In the genomic region with DNA sequence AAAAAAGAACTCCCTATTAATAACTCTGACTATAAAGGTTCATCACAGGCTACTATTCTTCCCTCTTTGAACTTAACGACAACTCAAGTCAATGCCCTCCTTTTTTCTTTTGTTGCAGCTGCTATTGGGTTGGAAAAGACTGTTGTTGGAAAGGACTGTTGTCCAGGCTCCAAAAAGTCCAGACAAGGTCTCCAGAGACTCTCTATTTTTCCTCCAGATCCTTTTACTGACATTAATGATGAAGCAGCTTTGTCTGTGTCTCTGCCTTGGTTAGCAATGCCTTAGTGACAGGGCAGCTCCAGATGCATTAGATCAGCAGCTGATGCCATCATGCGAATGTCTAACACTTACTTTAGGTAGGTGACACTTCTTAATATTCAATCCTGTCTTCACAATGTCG, we compare ENCODE assay signal across 18 cellular contexts.
DNase-seq lines count a peak whose midpoint lies in the region; ATAC-seq and TF ChIP-seq lines count a peak whose summit lies in the region.
"Had no signal": no experiment of that assay in that cellular context is flagged by ENCODE, and none has a peak within 500 bp of the region (broad histone marks: within the 10 kb centered on the region; RNA-seq: fewer than 3 reads in every experiment).

No MANE protein-coding gene starts in this region.

- peak overlapping the region; percentile 37 to 73 (median 38) for H3K27ac Mint-ChIP-seq in nephron
- H3K27ac Mint-ChIP-seq in activated CD8-positive, alpha-beta memory T cell treated with anti-CD3 and anti-CD28 coated beads, Interleukin-2, amount 10 ng/mL, durations not matched to agents 7 days and 5 days = no peak overlapping the region

- intact Hi-C loops in heart right ventricle (cut with DNase I) = no loop called here

- no peaks in the 10 kb centered on the region for H3K9me3 Mint-ChIP-seq in nephron
- H3K9me3 Mint-ChIP-seq in activated CD8-positive, alpha-beta memory T cell treated with anti-CD3 and anti-CD28 coated beads, Interleukin-2, amount 10 ng/mL, durations not matched to agents 7 days and 5 days (ENCODE audit: low read depth) = peaks cover 2% of the 10 kb centered on the region

- H3K9me3 ChIP-seq in heart right ventricle = no peaks in the 10 kb centered on the region
- H3K9me3 ChIP-seq in right atrium auricular region = no peaks in the 10 kb centered on the region
- H3K9me3 ChIP-seq: HAP-1 had no signal

- no peaks in the 10 kb centered on the region for H3K27me3 Mint-ChIP-seq in nephron (ENCODE audit: low read depth)
- H3K27me3 Mint-ChIP-seq in activated CD8-positive, alpha-beta memory T cell treated with anti-CD3 and anti-CD28 coated beads, Interleukin-2, amount 10 ng/mL, durations not matched to agents 7 days and 5 days = no peaks in the 10 kb centered on the region

- ATAC-seq in heart right ventricle = peak in 5 of 8 donors; percentile 16 to 73 (median 56)
- ATAC-seq in activated CD8-positive, alpha-beta memory T cell treated with anti-CD3 and anti-CD28 coated beads, Interleukin-2, amount 10 ng/mL, durations not matched to agents 7 days and 5 days = no peak
- ATAC-seq: GM12878, K562 had no signal

- DNase-seq in heart right ventricle (peak in 1 of 2 donors; percentile 6), right atrium auricular region (ENCODE audit: low spot score) (no peak), astrocyte of the hippocampus (ENCODE audit: low read depth, low spot score) (peak; percentile 5), NCI-H1436 (lab: John Stamatoyannopoulos, UW) (no peak)
- DNase-seq in activated CD4-positive, CD25-positive, alpha-beta regulatory T cell treated with anti-CD3 and anti-CD28 coated beads, Interleukin-2, amount 50 U/mL, for 72 hours = no peak
- no peak for DNase-seq in activated CD8-positive, alpha-beta memory T cell treated with anti-CD3 and anti-CD28 coated beads, Interleukin-2, amount 10 ng/mL, durations not matched to agents 7 days and 5 days
- DNase-seq: DND-41; GDM1; MV-4-11; NCI-H1417; NCI-H2029; NCI-H524; NK-92 treated with Interleukin-12 subunit alpha and Interleukin-12 subunit beta, amount 100 ng/mL, for 24 hours; SIG-M5 had no signal

- peak overlapping the region in 1 of 3 experiments; percentile 4 for H3K4me3 Mint-ChIP-seq in nephron
- H3K4me3 Mint-ChIP-seq in activated CD8-positive, alpha-beta memory T cell treated with anti-CD3 and anti-CD28 coated beads, Interleukin-2, amount 10 ng/mL, durations not matched to agents 7 days and 5 days = no peak overlapping the region

- H3K27ac ChIP-seq in heart right ventricle = peak overlapping the region in 1 of 10 donors; percentile 34
- no peak overlapping the region for H3K27ac ChIP-seq in right atrium auricular region

- H3K4me1 Mint-ChIP-seq in nephron = peaks cover 41% of the 10 kb centered on the region
- no peaks in the 10 kb centered on the region for H3K4me1 Mint-ChIP-seq in activated CD8-positive, alpha-beta memory T cell treated with anti-CD3 and anti-CD28 coated beads, Interleukin-2, amount 10 ng/mL, durations not matched to agents 7 days and 5 days

- 55 to 72% methylated on average over 3 of the region's 3 CpGs for WGBS in heart right ventricle, 2 donors

- CTCF ChIA-PET in activated CD8-positive, alpha-beta memory T cell treated with anti-CD3 and anti-CD28 coated beads, Interleukin-2, amount 10 ng/mL, durations not matched to agents 7 days and 5 days (lab: Charles Lee) = no interaction called here

- H3K4me1 ChIP-seq in heart right ventricle (peaks cover 0 to 14% (median 0%) of the 10 kb centered on the region in 9 donors), right atrium auricular region (no peaks in the 10 kb centered on the region)
- H3K4me1 ChIP-seq: HAP-1 had no signal

- H3K27me3 ChIP-seq in heart right ventricle (no peaks in the 10 kb centered on the region), right atrium auricular region (no peaks in the 10 kb centered on the region)

- H3K4me3 ChIP-seq in heart right ventricle = no peak overlapping the region
- no peak overlapping the region for H3K4me3 ChIP-seq in right atrium auricular region
- H3K4me3 ChIP-seq: GM12878, HAP-1, K562 had no signal

- TF ChIP-seq CTCF in heart right ventricle (IDR thresholded peaks at IDR 0.05) = no peak
- TF ChIP-seq CTCF in right atrium auricular region (IDR thresholded peaks at IDR 0.05) = no peak
- TF ChIP-seq CTCF in nephron (IDR thresholded peaks at IDR 0.05; ENCODE audit: unreplicated experiment in 3 of 3) = no peak

- H3K36me3 Mint-ChIP-seq in nephron (ENCODE audit: low read depth) = no peaks in the 10 kb centered on the region
- no peaks in the 10 kb centered on the region for H3K36me3 Mint-ChIP-seq in activated CD8-positive, alpha-beta memory T cell treated with anti-CD3 and anti-CD28 coated beads, Interleukin-2, amount 10 ng/mL, durations not matched to agents 7 days and 5 days

- H3K36me3 ChIP-seq in heart right ventricle = no peaks in the 10 kb centered on the region
- H3K36me3 ChIP-seq in right atrium auricular region = no peaks in the 10 kb centered on the region
- H3K36me3 ChIP-seq: HAP-1 had no signal
